21 cellular contexts compared by ENCODE assay signal in genomic region chr17:2961446-2961845, GRCh38.
"Had no signal": no experiment of that assay in that cellular context is flagged by ENCODE, and none has a peak within 500 bp of the region (broad histone marks: within the 10 kb centered on the region; RNA-seq: fewer than 3 reads in every experiment).

No MANE protein-coding gene starts in this region.

- H3K4me1 ChIP-seq: uterus had no signal

- H3K4me1 Mint-ChIP-seq: activated B cell treated with CpG ODN at 0.5 μM for 24 hours; activated naive CD4-positive, alpha-beta T cell treated with anti-CD3 and anti-CD28 coated beads, Interleukin-2, amount 10 ng/mL, durations not matched to agents 7 days and 5 days had no signal

- H3K36me3 Mint-ChIP-seq: activated CD4-positive, alpha-beta memory T cell treated with anti-CD3 and anti-CD28 coated beads for 36 hours; activated naive CD4-positive, alpha-beta T cell treated with anti-CD3 and anti-CD28 coated beads, Interleukin-2, amount 10 ng/mL, durations not matched to agents 7 days and 5 days; mesothelial cell of epicardium; natural killer cell had no signal

- FAIRE-seq: TTC549 had no signal

- H3K27ac ChIP-seq: cardiac muscle cell, heart right ventricle, thyroid gland, uterus had no signal

- DNase-seq: activated B cell treated with CpG ODN at 0.5 μM for 24 hours; activated CD4-positive, alpha-beta memory T cell treated with anti-CD3 and anti-CD28 coated beads for 36 hours; activated CD4-positive, alpha-beta T cell treated with anti-CD3 and anti-CD28 coated beads for 4 hours; activated naive CD4-positive, alpha-beta T cell treated with anti-CD3 and anti-CD28 coated beads, Interleukin-2, amount 10 ng/mL, durations not matched to agents 7 days and 5 days; amygdala; cortex of kidney; endodermal cell; heart right ventricle; left ventricle myocardium superior; mammary epithelial cell; natural killer cell; stimulated activated CD4-positive, alpha-beta T cell treated with anti-CD3 and anti-CD28 coated beads, Interleukin-2, amount 100 ng/mL, for 48 hours; stimulated activated CD8-positive, alpha-beta memory T cell treated with anti-CD3 and anti-CD28 coated beads, Interleukin-4, amount 100 ng/mL, for 48 hours; stimulated activated naive CD4-positive, alpha-beta T cell treated with Interleukin-2 at 50 U/mL for 16 hours; T-helper 1 cell; thyroid gland; uterus had no signal

- H3K27ac Mint-ChIP-seq: activated B cell treated with CpG ODN at 0.5 μM for 24 hours; activated CD4-positive, alpha-beta memory T cell treated with anti-CD3 and anti-CD28 coated beads for 36 hours; activated naive CD4-positive, alpha-beta T cell treated with anti-CD3 and anti-CD28 coated beads, Interleukin-2, amount 10 ng/mL, durations not matched to agents 7 days and 5 days had no signal

- H3K4me3 ChIP-seq: cardiac muscle cell, heart right ventricle, thyroid gland, uterus had no signal

- H3K27me3 Mint-ChIP-seq: activated B cell treated with CpG ODN at 0.5 μM for 24 hours; activated CD4-positive, alpha-beta memory T cell treated with anti-CD3 and anti-CD28 coated beads for 36 hours; progenitor cell of endocrine pancreas had no signal

- H3K9me3 Mint-ChIP-seq: activated B cell treated with CpG ODN at 0.5 μM for 24 hours; activated CD4-positive, alpha-beta memory T cell treated with anti-CD3 and anti-CD28 coated beads for 36 hours; activated naive CD4-positive, alpha-beta T cell treated with anti-CD3 and anti-CD28 coated beads, Interleukin-2, amount 10 ng/mL, durations not matched to agents 7 days and 5 days; endodermal cell; mesothelial cell of epicardium; natural killer cell had no signal

- H3K4me3 Mint-ChIP-seq: activated B cell treated with CpG ODN at 0.5 μM for 24 hours; activated CD4-positive, alpha-beta memory T cell treated with anti-CD3 and anti-CD28 coated beads for 36 hours; activated naive CD4-positive, alpha-beta T cell treated with anti-CD3 and anti-CD28 coated beads, Interleukin-2, amount 10 ng/mL, durations not matched to agents 7 days and 5 days; endodermal cell; mesothelial cell of epicardium; natural killer cell had no signal

- H3K36me3 ChIP-seq: cardiac muscle cell, thyroid gland, uterus had no signal

- H3K27me3 ChIP-seq: cardiac muscle cell, heart right ventricle, thyroid gland, uterus had no signal

- H3K9me3 ChIP-seq: heart right ventricle, thyroid gland, uterus had no signal

- ATAC-seq: left ventricle myocardium superior, natural killer cell had no signal
